In genomic region chr7:34070486-34071323, GRCh38 we compare ENCODE assay signal across 16 cellular contexts.
A peak's percentile ranks its signal among the peaks of the same experiment; 100 is the strongest.
DNase-seq lines count a peak whose midpoint lies in the region; ATAC-seq and TF ChIP-seq lines count a peak whose summit lies in the region.
"Had no signal": no experiment of that assay in that cellular context is flagged by ENCODE, and none has a peak within 500 bp of the region (broad histone marks: within the 10 kb centered on the region; RNA-seq: fewer than 3 reads in every experiment).

No MANE protein-coding gene starts in this region.

- H3K4me3 ChIP-seq in BLaER1, result no peak overlapping the region
- H3K4me3 ChIP-seq in IMR-90 (ENCODE audit: insufficient read depth, low read depth, low read length), result no peak overlapping the region
- H3K4me3 ChIP-seq in choroid plexus epithelial cell (ENCODE audit: low read depth, low read length), result no peak overlapping the region
- H3K4me3 ChIP-seq: vagina had no signal

- TF ChIP-seq CTCF in IMR-90 (conservative IDR thresholded peaks at IDR 0.05; ENCODE audit: low read depth, low read length) (no peak), choroid plexus epithelial cell (conservative IDR thresholded peaks at IDR 0.05; ENCODE audit: low read depth, low read length) (no peak)

- no TSS peak for BruUV-seq in IMR-90 (replicated peaks; lab: Mats Ljungman, UMichigan)

- H3K4me3 Mint-ChIP-seq in activated T-cell treated with anti-CD3 and anti-CD28 coated beads, Interleukin-2, amount 50 U/mL, for 24 hours, result no peak overlapping the region
- H3K4me3 Mint-ChIP-seq: activated CD8-positive, alpha-beta T cell treated with anti-CD3 and anti-CD28 coated beads for 36 hours; IgD-negative memory B cell; T-cell had no signal

- CTCF ChIA-PET in IMR-90 (lab: Yijun Ruan, JAX), result interaction anchor here (0.6 to 1.5 kb wide), 3 partner anchors 11 to 21 kb away, joined by 3 to 4 read pairs (median 3); no protein-coding TSS in a partner anchor

- in situ Hi-C loops in IMR-90 (cut with MboI; ENCODE audit: low sequenced_read_pairs), result no loop called here

- H4K8ac ChIP-seq in IMR-90 (ENCODE audit: low read depth in 2 of 2, low read length in 2 of 2), result no peak overlapping the region

- H3K4me2 ChIP-seq in BLaER1 (peak overlapping the region; percentile 33), IMR-90 (ENCODE audit: low read depth, low read length) (peak overlapping the region; percentile 61)

- H3K18ac ChIP-seq in IMR-90 (ENCODE audit: low read depth, low read length), result peak overlapping the region; percentile 24; the same call in 1 of the 2 replicates

- H2AK9ac ChIP-seq in IMR-90 (replicated peaks; ENCODE audit: low read depth, low read length, poor library complexity), result no peak overlapping the region

- no peak overlapping the region for H3K9ac ChIP-seq in BLaER1
- H3K9ac ChIP-seq in IMR-90 (ENCODE audit: low read depth, low read length), result no peak overlapping the region

- intact Hi-C loops in IMR-90 (cut with micrococcal nuclease), result loop anchor here (2.0 kb wide), 1 partner anchor 84 kb away; no protein-coding TSS in a partner anchor

- H2BK15ac ChIP-seq in IMR-90 (ENCODE audit: low read depth, low read length), result no peak overlapping the region

- peak; percentile 78 for ATAC-seq in IMR-90 (ENCODE audit: low read depth)
- ATAC-seq: T-cell had no signal

- H3K79me1 ChIP-seq in IMR-90 (ENCODE audit: low read depth in 1 of 2, low read length in 2 of 2), result no peaks in the 10 kb centered on the region

- peaks cover 6% of the 10 kb centered on the region for H3K27me3 Mint-ChIP-seq in activated T-cell treated with anti-CD3 and anti-CD28 coated beads, Interleukin-2, amount 50 U/mL, for 24 hours
- H3K27me3 Mint-ChIP-seq: IgD-negative memory B cell had no signal

- H3K27me3 ChIP-seq in BLaER1 (no peaks in the 10 kb centered on the region), IMR-90 (ENCODE audit: control insufficient read depth, insufficient read depth, low read length) (no peaks in the 10 kb centered on the region)
- H3K27me3 ChIP-seq: vagina had no signal

- no peaks in the 10 kb centered on the region for H3K9me3 Mint-ChIP-seq in activated T-cell treated with anti-CD3 and anti-CD28 coated beads, Interleukin-2, amount 50 U/mL, for 24 hours
- H3K9me3 Mint-ChIP-seq: activated CD8-positive, alpha-beta T cell treated with anti-CD3 and anti-CD28 coated beads for 36 hours; T-cell had no signal

- no peak overlapping the region for H3K23ac ChIP-seq in IMR-90 (ENCODE audit: low read depth, low read length)

- POLR2A ChIA-PET in IMR-90 (lab: Charles Lee; ENCODE audit: unreplicated experiment), result interaction anchor here (0.6 kb wide), 1 partner anchor 85 kb away, joined by 7 read pairs; no protein-coding TSS in a partner anchor

- no peak overlapping the region; the same call in 1 of the 2 replicates for H3K56ac ChIP-seq in IMR-90 (ENCODE audit: extremely low read depth, insufficient read depth, low read length)

- dilution Hi-C loops in IMR-90 (cut with HindIII; ENCODE audit: low sequenced_read_pairs, unreplicated experiment), result no loop called here

- no peak overlapping the region for H3K14ac ChIP-seq in IMR-90 (replicated peaks; ENCODE audit: low read depth, low read length)

- H3K27ac ChIP-seq in BLaER1 (no peak overlapping the region), IMR-90 (ENCODE audit: insufficient read depth, low read length) (peak overlapping the region; percentile 3; the same call in 1 of the 2 replicates)
- H3K27ac ChIP-seq: vagina, WERI-Rb-1 had no signal

- H3K9me1 ChIP-seq in IMR-90 (ENCODE audit: insufficient read depth, low read length), result no peaks in the 10 kb centered on the region; the same call in 1 of the 2 replicates

- peak overlapping the region; percentile 41 for H2BK5ac ChIP-seq in IMR-90 (ENCODE audit: low read depth, low read length, poor library complexity, severe bottlenecking)

- H3K36me3 ChIP-seq in BLaER1 (no peaks in the 10 kb centered on the region), IMR-90 (ENCODE audit: control insufficient read depth, insufficient read depth, low read length) (no peaks in the 10 kb centered on the region)
- H3K36me3 ChIP-seq: vagina, WERI-Rb-1 had no signal

- WGBS in IMR-90 (ENCODE audit: extremely low coverage in 2 of 2, insufficient read length in 1 of 2), 2 experiments, result 6% methylated on average over 2 of the region's 5 CpGs; no CpG with 5 or more reads in 1 of the 2 experiments

- no peak overlapping the region for H2AK5ac ChIP-seq in IMR-90 (ENCODE audit: low read depth, low read length)

- H2AFZ ChIP-seq in IMR-90 (replicated peaks; ENCODE audit: low read length, poor library complexity), result no peak overlapping the region

- no peak overlapping the region for H4K5ac ChIP-seq in IMR-90 (ENCODE audit: low read depth, low read length)

- H3K9me3 ChIP-seq in BLaER1 (peaks cover 6% of the 10 kb centered on the region; the same call in 1 of the 2 replicates), IMR-90 (ENCODE audit: control insufficient read depth, insufficient read depth, low read length) (no peaks in the 10 kb centered on the region)
- H3K9me3 ChIP-seq: vagina had no signal

- no peak for TF ChIP-seq POLR2A in IMR-90 (IDR thresholded peaks at IDR 0.05; ENCODE audit: low read depth, low read length)

- no peaks in the 10 kb centered on the region for H3K4me1 Mint-ChIP-seq in activated T-cell treated with anti-CD3 and anti-CD28 coated beads, Interleukin-2, amount 50 U/mL, for 24 hours (ENCODE audit: low read depth)
- H3K4me1 Mint-ChIP-seq: IgD-negative memory B cell, T-cell had no signal

- no peaks in the 10 kb centered on the region for H4K20me1 ChIP-seq in BLaER1
- no peaks in the 10 kb centered on the region for H4K20me1 ChIP-seq in IMR-90 (ENCODE audit: insufficient read depth, low read length)

- H4K91ac ChIP-seq in IMR-90 (ENCODE audit: insufficient read depth, low read depth, low read length), result no peak overlapping the region

- H3K4ac ChIP-seq in IMR-90 (ENCODE audit: low read depth, low read length), result no peak overlapping the region

- no peaks in the 10 kb centered on the region for H3K36me3 Mint-ChIP-seq in activated T-cell treated with anti-CD3 and anti-CD28 coated beads, Interleukin-2, amount 50 U/mL, for 24 hours (ENCODE audit: low read depth)
- H3K36me3 Mint-ChIP-seq: IgD-negative memory B cell, T-cell had no signal

- no peak overlapping the region for H3K27ac Mint-ChIP-seq in activated T-cell treated with anti-CD3 and anti-CD28 coated beads, Interleukin-2, amount 50 U/mL, for 24 hours
- H3K27ac Mint-ChIP-seq: activated CD8-positive, alpha-beta T cell treated with anti-CD3 and anti-CD28 coated beads for 36 hours; IgD-negative memory B cell; T-cell had no signal

- H3K4me1 ChIP-seq in BLaER1, result peaks cover 40% of the 10 kb centered on the region
- peaks cover 16% of the 10 kb centered on the region for H3K4me1 ChIP-seq in IMR-90 (ENCODE audit: control insufficient read depth, insufficient read depth, low read length)
- H3K4me1 ChIP-seq: vagina had no signal

- H2BK20ac ChIP-seq in IMR-90 (ENCODE audit: low read depth, low read length), result no peak overlapping the region

- no peak for TF ChIP-seq RAD21 in IMR-90 (IDR thresholded peaks at IDR 0.05; ENCODE audit: low read length)

- H2BK120ac ChIP-seq in IMR-90 (ENCODE audit: low read depth, low read length), result no peak overlapping the region

- DNase-seq in IMR-90 (peak; percentile 82), choroid plexus epithelial cell (ENCODE audit: low read depth) (peak; percentile 73), non-pigmented ciliary epithelial cell (ENCODE audit: low read depth) (peak; percentile 38), NCI-H2171 (lab: John Stamatoyannopoulos, UW) (no peak), medulla oblongata (ENCODE audit: extremely low spot score) (no peak)
- DNase-seq in NK-92 treated with Interleukin-12 subunit alpha and Interleukin-12 subunit beta, amount 100 ng/mL, for 24 hours (lab: John Stamatoyannopoulos, UW), result no peak
- DNase-seq in activated T-cell treated with anti-CD3 and anti-CD28 coated beads, Interleukin-2, amount 50 U/mL, for 24 hours, result no peak
- DNase-seq: activated CD8-positive, alpha-beta T cell treated with anti-CD3 and anti-CD28 coated beads for 36 hours; AML-193; islet precursor cell; NCI-H1092 treated with DMSO at 0.1 percent for 48 hours; T-cell; WERI-Rb-1 had no signal

TF ChIP-seq in IMR-90, 13 proteins besides CTCF, POLR2A, EP300 and RAD21:
- TF ChIP-seq MAFK (IDR thresholded peaks at IDR 0.05; ENCODE audit: low read depth, low read length) (peak; percentile 44; the same call in 1 of the 2 replicates), MAZ (IDR thresholded peaks at IDR 0.05; ENCODE audit: borderline replicate concordance, low read depth, low read length) (no peak)

Comparison
In these comparisons a context has a peak if more than half of its experiments do, and no peak if none do; other contexts are left out.
1. DNase-seq: peak in IMR-90 (single experiment), choroid plexus epithelial cell (single experiment) and non-pigmented ciliary epithelial cell (single experiment); none in NCI-H2171 (single experiment), medulla oblongata (single experiment), NK-92 treated with Interleukin-12 subunit alpha and Interleukin-12 subunit beta, amount 100 ng/mL, for 24 hours (single experiment) and activated T-cell treated with anti-CD3 and anti-CD28 coated beads, Interleukin-2, amount 50 U/mL, for 24 hours (single experiment).